ENCODE assay signal across 8 cellular contexts in the genomic region with DNA sequence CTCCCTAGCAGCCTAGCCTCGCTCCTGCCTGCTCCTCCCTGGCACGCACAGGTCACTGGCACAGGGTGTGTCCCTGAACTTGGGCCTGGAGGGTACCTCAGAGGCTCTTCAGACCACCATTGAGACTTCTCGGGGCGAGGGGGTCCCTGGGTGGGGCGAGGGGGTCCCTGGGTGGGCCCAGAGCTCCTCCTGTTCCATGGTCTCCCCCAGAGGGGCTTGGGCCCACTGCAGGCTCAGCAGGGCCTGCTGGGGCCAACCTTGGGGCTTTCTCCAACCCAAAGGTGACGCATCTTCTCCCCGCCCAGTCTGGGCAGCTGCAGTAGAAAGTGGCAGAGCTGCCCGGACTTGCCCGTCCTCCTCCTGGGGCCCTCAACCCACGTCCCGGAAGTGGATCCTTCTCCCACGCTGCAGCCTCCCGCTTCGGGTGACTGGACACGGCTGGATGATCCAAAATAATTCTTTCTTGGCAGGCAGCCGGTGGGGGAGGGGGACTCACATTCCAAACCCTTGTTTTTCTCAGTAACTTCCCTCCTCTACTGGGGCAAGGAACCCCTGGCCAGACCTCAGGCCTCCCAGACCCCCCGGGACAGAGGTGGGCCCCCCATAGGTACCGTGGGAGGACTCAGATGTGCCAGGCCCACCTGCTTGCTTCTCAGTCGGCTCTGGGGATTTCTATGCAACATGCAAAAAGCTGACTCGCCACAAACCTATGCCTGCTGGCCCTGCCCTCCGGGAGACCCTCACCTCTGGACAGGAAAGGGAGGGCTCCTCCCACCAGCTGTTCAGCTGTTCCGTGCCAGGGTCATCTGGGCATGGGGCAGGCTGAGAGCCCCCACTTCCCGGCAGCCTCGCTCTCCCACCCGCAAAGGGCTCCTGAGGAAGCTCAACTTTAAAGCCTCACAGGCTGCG. TPM values are rescaled to one million over a fixed set of nuclear protein-coding genes. Genes with fewer than 3 reads are reported as not detected.
DNase-seq lines count a peak whose midpoint lies in the region; ATAC-seq and TF ChIP-seq lines count a peak whose summit lies in the region.

No MANE protein-coding gene starts in this region.

- no peak for ATAC-seq in effector memory CD8-positive, alpha-beta T cell (replicated peaks)
- ATAC-seq in lung (ENCODE audit: insufficient read depth, low FRiP score) (peak; percentile 60), HG03045 (IDR thresholded peaks at IDR 0.05; ENCODE audit: unreplicated experiment) (no peak)

- peak overlapping the region; percentile 29 to 53 for H3K4me3 Mint-ChIP-seq in effector memory CD8-positive, alpha-beta T cell

- no peak overlapping the region for H2AFZ ChIP-seq in KMS-11 (ENCODE audit: low read depth)

- H3K27ac ChIP-seq in KMS-11 (no peak overlapping the region), SK-N-MC (peak overlapping the region; percentile 7; the same call in 1 of the 2 replicates), lung (ENCODE audit: low read depth in 1 of 2, low read length in 1 of 2) (peak overlapping the region; percentile 88 to 94), temporal lobe (ENCODE audit: low read depth, low read length) (peak overlapping the region; percentile 73)

- no peak overlapping the region for H3K27ac Mint-ChIP-seq in effector memory CD8-positive, alpha-beta T cell

- peak overlapping the region; percentile 51 for H3K4me2 ChIP-seq in KMS-11

- H3K79me2 ChIP-seq in KMS-11 (ENCODE audit: insufficient read depth, low read depth), result no peaks in the 10 kb centered on the region

- H3K9ac ChIP-seq in KMS-11 (no peak overlapping the region), SK-N-MC (ENCODE audit: insufficient read length) (peak overlapping the region; percentile 87)

- H3K36me3 Mint-ChIP-seq in effector memory CD8-positive, alpha-beta T cell (ENCODE audit: insufficient read depth), result peaks cover 3% of the 10 kb centered on the region

- H3K9me3 ChIP-seq in SK-N-MC (ENCODE audit: low read depth, low read length), result no peaks in the 10 kb centered on the region
- H3K9me3 ChIP-seq in lung (ENCODE audit: control insufficient read depth in 2 of 2, insufficient read depth in 1 of 2, low read length in 1 of 2), result no peaks in the 10 kb centered on the region

- TF ChIP-seq CTCF in KMS-11 (conservative IDR thresholded peaks at IDR 0.05; ENCODE audit: low read depth, low read length) (no peak), lung (IDR thresholded peaks at IDR 0.05; ENCODE audit: control extremely low read depth, extremely low read depth) (no peak)

- no peaks in the 10 kb centered on the region for H4K20me1 ChIP-seq in KMS-11 (ENCODE audit: insufficient read depth)

- H3K4me1 ChIP-seq in KMS-11 (ENCODE audit: low read depth, poor library complexity, severe bottlenecking), result peaks cover 4% of the 10 kb centered on the region
- H3K4me1 ChIP-seq in lung (ENCODE audit: control insufficient read depth in 2 of 2, insufficient read depth in 2 of 2, low read length in 2 of 2), result peaks cover 8 to 58% of the 10 kb centered on the region in 2 donors

- H3K4me3 ChIP-seq in KMS-11 (IDR thresholded peaks at IDR 0.05; ENCODE audit: insufficient read depth, low read depth, low read length) (no peak overlapping the region), SK-N-MC (peak overlapping the region; percentile 85), lung (peak overlapping the region; percentile 62)

- H3K27me3 Mint-ChIP-seq in effector memory CD8-positive, alpha-beta T cell, result peaks cover 13 to 42% of the 10 kb centered on the region in 2 donors

- WGBS in lung, 2 donors, result 12 to 19% methylated on average over 25 to 26 of the region's 26 CpGs

- H3K36me3 ChIP-seq in KMS-11 (ENCODE audit: insufficient read depth) (no peaks in the 10 kb centered on the region), SK-N-MC (ENCODE audit: insufficient read depth, low read length) (no peaks in the 10 kb centered on the region), lung (ENCODE audit: control insufficient read depth in 2 of 2, insufficient read depth in 2 of 2, low read length in 2 of 2) (peaks cover 0 to 15% of the 10 kb centered on the region in 2 donors)

- DNase-seq in SIG-M5 treated with dmso at 0.1 percent for 504 hours (lab: John Stamatoyannopoulos, UW; ENCODE audit: unreplicated experiment) (peak; percentile 82), SIG-M5 (lab: John Stamatoyannopoulos, UW) (no peak), SK-N-MC (ENCODE audit: low read depth, low spot score) (no peak), lung (ENCODE audit: low spot score) (peak; percentile 93)
- DNase-seq in effector memory CD8-positive, alpha-beta T cell, result no peak

- no peaks in the 10 kb centered on the region for H3K27me3 ChIP-seq in KMS-11 (ENCODE audit: insufficient read depth, low read depth)
- no peaks in the 10 kb centered on the region for H3K27me3 ChIP-seq in lung (ENCODE audit: control insufficient read depth, insufficient read depth)

- peaks cover 0 to 5% of the 10 kb centered on the region in 2 donors for H3K4me1 Mint-ChIP-seq in effector memory CD8-positive, alpha-beta T cell (ENCODE audit: low read depth in 2 of 2)

- no peaks in the 10 kb centered on the region for H3K9me3 Mint-ChIP-seq in effector memory CD8-positive, alpha-beta T cell

RNA-seq across cellular contexts. Expression of gene PLXNB2, which starts 1.5 kb away (rescaled TPM):
- total RNA-seq in lung (100 to 1,000 TPM; 212 to 310 TPM), temporal lobe (52.4 TPM)
- polyA plus RNA-seq in lung, result 100 to 1,000 TPM; 123 to 134 TPM

RNA-seq across cellular contexts. Expression of gene DENND6B, which starts 20.9 kb away (rescaled TPM):
- total RNA-seq in lung (10 to 100 TPM; 10.5 to 26.0 TPM), temporal lobe (17.2 TPM)
- 10 to 100 TPM in 1 of 2 donors, 1 to 10 TPM in 1; 8.0 to 14.7 TPM for polyA plus RNA-seq in lung

RNA-seq across cellular contexts. Expression of gene MAPK11, which starts 35.7 kb away (rescaled TPM):
- total RNA-seq in lung (10 to 100 TPM in 1 of 2 donors, 1 to 10 TPM in 1; 8.3 to 15.3 TPM), temporal lobe (16.0 TPM)
- 10 to 100 TPM in 1 of 2 donors, 1 to 10 TPM in 1; 9.9 to 13.9 TPM for polyA plus RNA-seq in lung

RNA-seq across cellular contexts. Expression of gene PPP6R2, which starts 37.2 kb away (rescaled TPM):
- total RNA-seq in lung, result 10 to 100 TPM; 48.1 to 70.0 TPM
- 10 to 100 TPM; 35.2 to 45.1 TPM for polyA plus RNA-seq in lung
- 48.7 TPM for total RNA-seq in temporal lobe

RNA-seq across cellular contexts. Expression of gene MAPK12, which starts 44.4 kb away (rescaled TPM):
- total RNA-seq in lung (10 to 100 TPM; 10.4 to 11.5 TPM), temporal lobe (11.6 TPM)
- 10 to 100 TPM; 12.2 to 13.1 TPM for polyA plus RNA-seq in lung

Comparison
In these comparisons a context has a peak if more than half of its experiments do, and no peak if none do; other contexts are left out.
1. DNase-seq: peak in SIG-M5 treated with dmso at 0.1 percent for 504 hours (single experiment) and lung (single experiment); none in SIG-M5 (single experiment), SK-N-MC (single experiment) and effector memory CD8-positive, alpha-beta T cell (0 of 3).